ENCODE assay signal across 14 cellular contexts in the genomic region with DNA sequence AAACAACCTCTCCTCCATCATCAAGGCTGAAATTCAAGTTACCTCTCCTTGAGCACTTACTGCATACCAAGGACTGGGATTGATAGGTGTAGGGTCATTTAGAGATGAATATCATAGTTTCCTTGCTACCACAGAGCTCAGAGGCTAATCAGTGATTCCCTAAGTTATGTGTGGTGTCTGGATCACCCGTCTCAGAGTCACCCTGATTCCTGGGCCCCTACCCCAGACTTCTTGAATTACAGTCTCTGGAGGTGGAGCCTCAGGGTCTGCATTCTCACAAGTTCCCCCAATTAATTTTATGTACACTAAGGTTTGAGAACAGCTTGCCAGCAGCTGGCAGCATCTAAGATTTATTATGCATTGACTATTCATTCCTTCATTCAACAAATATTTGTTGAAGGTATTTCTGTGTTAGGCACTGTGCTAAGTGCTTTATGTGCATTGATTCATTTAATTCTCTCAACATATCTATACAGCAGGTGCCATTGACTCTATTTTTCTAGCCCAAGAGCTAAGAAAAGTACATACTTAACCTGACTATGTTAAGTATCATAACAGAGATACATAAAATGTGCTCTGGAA.
"Had no signal": no experiment of that assay in that cellular context is flagged by ENCODE, and none has a peak within 500 bp of the region (broad histone marks: within the 10 kb centered on the region; RNA-seq: fewer than 3 reads in every experiment).

No MANE protein-coding gene starts in this region.

- DNase-seq: activated CD4-positive, alpha-beta T cell treated with anti-CD3 and anti-CD28 coated beads, Interleukin-2, amount 50 U/mL, for 48 hours; activated naive CD4-positive, alpha-beta T cell treated with anti-CD3 and anti-CD28 coated beads, Interleukin-2, amount 10 ng/mL, durations not matched to agents 7 days and 5 days; dorsolateral prefrontal cortex; endodermal cell; gastrocnemius medialis; heart left ventricle; right cardiac atrium; small intestine; stimulated activated CD4-positive, alpha-beta T cell treated with anti-CD3 and anti-CD28 coated beads, Interleukin-4, amount 100 ng/mL, for 4 hours; stimulated activated CD8-positive, alpha-beta memory T cell treated with anti-CD3 and anti-CD28 coated beads, Interleukin-4, amount 100 ng/mL, for 48 hours; stimulated activated naive CD8-positive, alpha-beta T cell treated with anti-CD3 and anti-CD28 coated beads, Interleukin-15, Interleukin-2, amounts not matched to agents 100 U/mL and 50 U/mL, for 24 hours; transverse colon had no signal

- H3K4me3 ChIP-seq: cardiac muscle cell, dorsolateral prefrontal cortex, gastrocnemius medialis, heart left ventricle, prostate gland, transverse colon had no signal

- H3K36me3 ChIP-seq: cardiac muscle cell, gastrocnemius medialis, heart left ventricle, prostate gland, transverse colon had no signal

- H3K9me3 Mint-ChIP-seq: activated naive CD4-positive, alpha-beta T cell treated with anti-CD3 and anti-CD28 coated beads, Interleukin-2, amount 10 ng/mL, durations not matched to agents 7 days and 5 days; endodermal cell had no signal

- H3K27me3 ChIP-seq: cardiac muscle cell, dorsolateral prefrontal cortex, gastrocnemius medialis, heart left ventricle, transverse colon had no signal

- H3K9me3 ChIP-seq: gastrocnemius medialis, heart left ventricle, prostate gland, transverse colon had no signal

- H3K4me3 Mint-ChIP-seq: activated naive CD4-positive, alpha-beta T cell treated with anti-CD3 and anti-CD28 coated beads, Interleukin-2, amount 10 ng/mL, durations not matched to agents 7 days and 5 days; endodermal cell had no signal

- H3K27ac Mint-ChIP-seq: activated naive CD4-positive, alpha-beta T cell treated with anti-CD3 and anti-CD28 coated beads, Interleukin-2, amount 10 ng/mL, durations not matched to agents 7 days and 5 days; endodermal cell had no signal

- H3K36me3 Mint-ChIP-seq: activated naive CD4-positive, alpha-beta T cell treated with anti-CD3 and anti-CD28 coated beads, Interleukin-2, amount 10 ng/mL, durations not matched to agents 7 days and 5 days had no signal

- H3K4me1 Mint-ChIP-seq: activated naive CD4-positive, alpha-beta T cell treated with anti-CD3 and anti-CD28 coated beads, Interleukin-2, amount 10 ng/mL, durations not matched to agents 7 days and 5 days had no signal

- H3K4me1 ChIP-seq: prostate gland had no signal

- H3K27ac ChIP-seq: cardiac muscle cell, dorsolateral prefrontal cortex, gastrocnemius medialis, heart left ventricle, prostate gland, transverse colon had no signal
